ENCODE assay signal across 1 cellular context in the genomic region with DNA sequence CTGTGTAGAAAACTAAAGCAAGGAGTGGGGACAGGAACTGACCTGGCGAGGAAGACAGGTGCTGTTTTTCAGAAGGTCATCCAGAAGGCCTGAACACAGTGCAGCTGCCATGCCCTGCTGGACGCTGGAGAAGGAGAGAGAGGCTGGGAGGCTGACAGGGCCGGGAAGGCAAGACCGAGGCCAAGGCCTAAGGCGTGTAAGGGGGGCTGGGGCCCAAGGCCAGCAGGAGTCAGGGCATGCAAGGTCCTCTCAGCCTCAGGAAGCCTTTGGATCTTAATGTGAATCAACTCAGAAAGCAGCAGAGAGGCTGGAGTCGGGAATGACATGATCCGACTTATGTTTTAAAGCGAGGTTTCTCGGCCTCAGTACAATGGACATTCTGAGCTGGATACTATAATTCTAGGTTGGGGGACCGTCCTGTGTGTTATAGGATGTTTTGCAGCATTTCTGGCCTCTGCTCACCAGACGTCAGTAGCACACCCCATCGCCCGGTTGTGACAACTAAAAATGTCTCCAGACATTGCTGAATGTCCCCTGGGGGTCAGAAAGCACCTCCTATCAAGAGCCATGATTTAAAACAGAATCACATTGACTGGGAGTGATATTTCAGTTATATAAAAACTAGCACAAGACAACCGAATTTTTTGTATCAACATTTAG.
TF ChIP-seq lines count a peak whose summit lies in the region.

No MANE protein-coding gene starts in this region.

TF ChIP-seq in GM23338, 12 proteins besides CTCF, POLR2A, EP300 and RAD21 (continued from another document):
- TF ChIP-seq, protein P1, sequence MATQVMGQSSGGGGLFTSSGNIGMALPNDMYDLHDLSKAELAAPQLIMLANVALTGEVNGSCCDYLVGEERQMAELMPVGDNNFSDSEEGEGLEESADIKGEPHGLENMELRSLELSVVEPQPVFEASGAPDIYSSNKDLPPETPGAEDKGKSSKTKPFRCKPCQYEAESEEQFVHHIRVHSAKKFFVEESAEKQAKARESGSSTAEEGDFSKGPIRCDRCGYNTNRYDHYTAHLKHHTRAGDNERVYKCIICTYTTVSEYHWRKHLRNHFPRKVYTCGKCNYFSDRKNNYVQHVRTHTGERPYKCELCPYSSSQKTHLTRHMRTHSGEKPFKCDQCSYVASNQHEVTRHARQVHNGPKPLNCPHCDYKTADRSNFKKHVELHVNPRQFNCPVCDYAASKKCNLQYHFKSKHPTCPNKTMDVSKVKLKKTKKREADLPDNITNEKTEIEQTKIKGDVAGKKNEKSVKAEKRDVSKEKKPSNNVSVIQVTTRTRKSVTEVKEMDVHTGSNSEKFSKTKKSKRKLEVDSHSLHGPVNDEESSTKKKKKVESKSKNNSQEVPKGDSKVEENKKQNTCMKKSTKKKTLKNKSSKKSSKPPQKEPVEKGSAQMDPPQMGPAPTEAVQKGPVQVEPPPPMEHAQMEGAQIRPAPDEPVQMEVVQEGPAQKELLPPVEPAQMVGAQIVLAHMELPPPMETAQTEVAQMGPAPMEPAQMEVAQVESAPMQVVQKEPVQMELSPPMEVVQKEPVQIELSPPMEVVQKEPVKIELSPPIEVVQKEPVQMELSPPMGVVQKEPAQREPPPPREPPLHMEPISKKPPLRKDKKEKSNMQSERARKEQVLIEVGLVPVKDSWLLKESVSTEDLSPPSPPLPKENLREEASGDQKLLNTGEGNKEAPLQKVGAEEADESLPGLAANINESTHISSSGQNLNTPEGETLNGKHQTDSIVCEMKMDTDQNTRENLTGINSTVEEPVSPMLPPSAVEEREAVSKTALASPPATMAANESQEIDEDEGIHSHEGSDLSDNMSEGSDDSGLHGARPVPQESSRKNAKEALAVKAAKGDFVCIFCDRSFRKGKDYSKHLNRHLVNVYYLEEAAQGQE (IDR thresholded peaks at IDR 0.05; ENCODE audit: unreplicated experiment): no peak
